Comparison of ENCODE assay signal across 10 cellular contexts in the genomic region with DNA sequence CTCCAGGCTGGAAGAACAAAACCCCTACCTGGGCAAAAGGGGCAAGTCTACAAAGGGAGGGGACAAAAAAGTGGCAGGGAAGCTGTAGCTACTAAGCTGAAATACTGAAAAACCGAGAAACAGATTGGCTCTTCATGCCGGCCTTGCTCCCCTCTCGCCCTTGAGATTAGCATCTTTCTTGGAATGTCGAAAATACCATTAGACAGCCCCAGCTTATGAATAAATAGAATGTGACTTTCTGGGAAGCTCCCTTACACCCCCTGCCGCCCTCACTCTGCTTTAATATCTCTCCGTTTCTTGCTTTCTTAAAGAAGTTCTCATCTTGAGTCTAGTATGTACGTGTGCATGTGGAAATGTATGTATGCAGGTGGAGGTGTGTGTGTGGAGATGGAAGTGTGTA. TPM values are rescaled to one million over a fixed set of nuclear protein-coding genes. Genes with fewer than 3 reads are reported as not detected.
A peak's percentile ranks its signal among the peaks of the same experiment; 100 is the strongest.
DNase-seq lines count a peak whose midpoint lies in the region; TF ChIP-seq lines count a peak whose summit lies in the region.
"Had no signal": no experiment of that assay in that cellular context is flagged by ENCODE, and none has a peak within 500 bp of the region (broad histone marks: within the 10 kb centered on the region; RNA-seq: fewer than 3 reads in every experiment).

No MANE protein-coding gene starts in this region.

- DNase-seq in A172 (ENCODE audit: low spot score) (peak; percentile 16), H9 (no peak), astrocyte of the spinal cord (ENCODE audit: low read depth, low spot score) (peak; percentile 40), chondrocyte (ENCODE audit: low spot score) (no peak), AG20443 (ENCODE audit: low spot score) (no peak), epidermal melanocyte (ENCODE audit: insufficient read length, low spot score) (no peak), GM13976 (ENCODE audit: low spot score) (no peak)
- DNase-seq: WERI-Rb-1 had no signal

- H4K8ac ChIP-seq in H9 (replicated peaks; ENCODE audit: insufficient read length, low read depth, low read length), result peak overlapping the region; percentile 40

- no peak overlapping the region for H2BK120ac ChIP-seq in H9 (ENCODE audit: low read depth, low read length, poor library complexity, severe bottlenecking)

- H3K23ac ChIP-seq in H9 (ENCODE audit: insufficient read length, low read depth, low read length), result no peak overlapping the region

- H3K9me3 Mint-ChIP-seq in H9 (no peaks in the 10 kb centered on the region), chondrocyte (ENCODE audit: low read depth) (no peaks in the 10 kb centered on the region)

- H3T11ph ChIP-seq in H9 (ENCODE audit: low read length), result no peak overlapping the region

- H4K5ac ChIP-seq in H9 (ENCODE audit: insufficient read length, low read depth, low read length), result no peak overlapping the region

- H2BK15ac ChIP-seq in H9 (ENCODE audit: low read depth, low read length), result no peak overlapping the region

- no peak overlapping the region for H3K4ac ChIP-seq in H9 (ENCODE audit: low read depth, low read length)

- no peak overlapping the region for H2AK5ac ChIP-seq in H9 (ENCODE audit: insufficient read length, low read length)

- H3K9me3 ChIP-seq in H9 (ENCODE audit: control insufficient read depth, low read depth, low read length) (no peaks in the 10 kb centered on the region), mesodermal cell (ENCODE audit: control insufficient read depth, low read length) (no peaks in the 10 kb centered on the region)

- peaks cover 4% of the 10 kb centered on the region; the same call in 1 of the 2 replicates for H3K27me3 Mint-ChIP-seq in H9 (ENCODE audit: low read depth)
- H3K27me3 Mint-ChIP-seq in chondrocyte (ENCODE audit: low read depth), result peaks cover 11% of the 10 kb centered on the region

- H2AFZ ChIP-seq in H9 (ENCODE audit: low read length), result no peak overlapping the region

- H3K4me1 ChIP-seq in H9 (ENCODE audit: insufficient read depth, low read length) (no peaks in the 10 kb centered on the region), mesodermal cell (ENCODE audit: control insufficient read depth, insufficient read depth, low read length, poor library complexity, severe bottlenecking) (peaks cover 29% of the 10 kb centered on the region)

- no peak overlapping the region for H3K27ac ChIP-seq in H9 (ENCODE audit: insufficient read length, low read depth, low read length)
- peak overlapping the region; percentile 98 for H3K27ac ChIP-seq in mesodermal cell (ENCODE audit: low read depth, low read length, severe bottlenecking)
- H3K27ac ChIP-seq: WERI-Rb-1 had no signal

- peaks cover 3% of the 10 kb centered on the region for H4K20me1 ChIP-seq in H9 (ENCODE audit: control insufficient read depth, insufficient read depth, insufficient read length)

- H3K27me3 ChIP-seq in H9 (ENCODE audit: insufficient read depth, low read length), result no peaks in the 10 kb centered on the region

- no peak overlapping the region for H3K14ac ChIP-seq in H9 (ENCODE audit: insufficient read depth, low read length)

- H2BK12ac ChIP-seq in H9 (ENCODE audit: insufficient read length, low read depth, low read length), result no peak overlapping the region

- H3K4me1 Mint-ChIP-seq in H9 (peaks cover 0 to 6% of the 10 kb centered on the region in 2 experiments; a peak in 1 of 4 replicates), chondrocyte (ENCODE audit: low read depth) (no peaks in the 10 kb centered on the region)

- H3K79me2 ChIP-seq in H9 (ENCODE audit: insufficient read depth, low read length), result no peaks in the 10 kb centered on the region

- in situ Hi-C loops in astrocyte of the spinal cord (cut with HindIII; ENCODE audit: low sequenced_read_pairs) (no loop called here), GM13976 (cut with MboI; ENCODE audit: low sequenced_read_pairs, unreplicated experiment) (no loop called here)

- H2BK20ac ChIP-seq in H9 (ENCODE audit: low read depth, low read length, poor library complexity, severe bottlenecking), result no peak overlapping the region

- H3K4me3 ChIP-seq in astrocyte of the spinal cord (ENCODE audit: low read depth, low read length), result no peak overlapping the region
- H3K4me3 ChIP-seq in mesodermal cell (ENCODE audit: extremely low read depth, insufficient read depth, low read length, poor library complexity, severe bottlenecking), result no peak overlapping the region

- no peak overlapping the region for H3K18ac ChIP-seq in H9 (ENCODE audit: insufficient read length, low read depth, low read length)

- H3K56ac ChIP-seq in H9 (ENCODE audit: insufficient read length, low read depth, low read length), result no peak overlapping the region

- H3K36me3 Mint-ChIP-seq in H9 (ENCODE audit: insufficient read depth in 1 of 3, low read depth in 3 of 3), result no peaks in the 10 kb centered on the region; a peak in 1 of 7 replicates
- H3K36me3 Mint-ChIP-seq in chondrocyte (ENCODE audit: low read depth), result no peaks in the 10 kb centered on the region

- no peak for TF ChIP-seq CTCF in H9 (conservative IDR thresholded peaks at IDR 0.05)
- no peak for TF ChIP-seq CTCF in astrocyte of the spinal cord (IDR thresholded peaks at IDR 0.05; ENCODE audit: low read depth, low read length)
- no peak for TF ChIP-seq CTCF in chondrocyte (IDR thresholded peaks at IDR 0.05)
- TF ChIP-seq CTCF in GM13976 (IDR thresholded peaks at IDR 0.05; ENCODE audit: borderline replicate concordance, control extremely low read depth, extremely low read depth, insufficient read depth, missing control alignments), result no peak

- H3K23me2 ChIP-seq in H9 (ENCODE audit: insufficient read length, low read depth, low read length, poor library complexity, severe bottlenecking), result no peaks in the 10 kb centered on the region

- WGBS in H9 (ENCODE audit: extremely low coverage, insufficient read length, low lambda C conversion rate), result no CpG with 5 or more reads among the region's 7 CpGs
- WGBS in mesodermal cell (ENCODE audit: insufficient coverage in 2 of 2), 2 experiments, result 90 to 91% methylated on average over 2 to 5 of the region's 7 CpGs

- no peaks in the 10 kb centered on the region for H3K36me3 ChIP-seq in mesodermal cell (ENCODE audit: control insufficient read depth, insufficient read depth, low read length)
- H3K36me3 ChIP-seq: WERI-Rb-1 had no signal

- no peak overlapping the region for H3K27ac Mint-ChIP-seq in H9
- H3K27ac Mint-ChIP-seq in chondrocyte (ENCODE audit: unreplicated experiment), result no peak overlapping the region

- H3K79me1 ChIP-seq in H9 (ENCODE audit: insufficient read depth, low read depth, low read length, poor library complexity, severe bottlenecking), result no peaks in the 10 kb centered on the region

- H3K4me2 ChIP-seq in H9 (ENCODE audit: insufficient read depth, insufficient read length, low read length), result no peak overlapping the region

- no peak overlapping the region for H2BK5ac ChIP-seq in H9 (ENCODE audit: insufficient read length, low read length)

- H4K91ac ChIP-seq in H9 (ENCODE audit: insufficient read length, low read depth, low read length), result no peak overlapping the region

- H3K9ac ChIP-seq in H9 (ENCODE audit: extremely low read depth, insufficient read length, low read length), result no peak overlapping the region

- H3K4me3 Mint-ChIP-seq in H9 (no peak overlapping the region), chondrocyte (ENCODE audit: unreplicated experiment) (no peak overlapping the region)

RNA-seq across cellular contexts. Expression of a gene that starts 14.1 kb away (rescaled TPM):
- total RNA-seq in A172 (2014; rRNA removed; shearing (Covaris generic)), result not detected in 2 replicates
- total RNA-seq in H9 (2021) (not detected in 2 replicates), chondrocyte (not detected in 3 replicates)
- 2.6 TPM for polyA plus RNA-seq in mesodermal cell (2013, experiment 1 of 2)
- polyA plus RNA-seq in mesodermal cell (2013, experiment 2 of 2), result 2.3 TPM
- total RNA-seq: kidney epithelial cell had no signal

RNA-seq across cellular contexts. Expression of a gene that starts 14.4 kb away (rescaled TPM):
- total RNA-seq in A172 (2014; rRNA removed; shearing (Covaris generic)), result 5.0 and 6.6 TPM in 2 replicates
- 2.1 and 2.4 TPM in 2 replicates for total RNA-seq in H9 (2021)
- polyA plus RNA-seq in mesodermal cell (2013, experiment 1 of 2), result 3.5 TPM
- polyA plus RNA-seq in mesodermal cell (2013, experiment 2 of 2), result 2.8 TPM
- 1.2 to 1.6 TPM (median 1.4 TPM) in 3 replicates for total RNA-seq in chondrocyte

RNA-seq across cellular contexts. Expression of a gene that starts 36.0 kb away (rescaled TPM):
- total RNA-seq in A172 (2014; rRNA removed; shearing (Covaris generic)), result 0.02 TPM in 1 of 2 replicates, not detected in the other
- total RNA-seq in H9 (2021) (7.1 and 8.9 TPM in 2 replicates), chondrocyte (0.13 to 0.25 TPM in 2 of 3 replicates, not detected in the other)
- polyA plus RNA-seq in mesodermal cell (2013, experiment 1 of 2), result 1.3 TPM
- polyA plus RNA-seq in mesodermal cell (2013, experiment 2 of 2), result 0.86 TPM

RNA-seq across cellular contexts. Expression of a gene that starts 57.8 kb away (rescaled TPM):
- 12.1 and 15.9 TPM in 2 replicates for total RNA-seq in A172 (2014; rRNA removed; shearing (Covaris generic))
- 12.9 TPM in 2 replicates for total RNA-seq in H9 (2021)
- 5.8 TPM for polyA plus RNA-seq in mesodermal cell (2013, experiment 1 of 2)
- polyA plus RNA-seq in mesodermal cell (2013, experiment 2 of 2), result 5.3 TPM
- 5.5 to 7.4 TPM (median 6.4 TPM) in 3 replicates for total RNA-seq in chondrocyte

Comparison
In these comparisons a context has a peak if more than half of its experiments do, and no peak if none do; other contexts are left out.
1. DNase-seq: peak in A172 (single experiment) and astrocyte of the spinal cord (single experiment); none in H9 (single experiment), chondrocyte (single experiment), AG20443 (single experiment), epidermal melanocyte (single experiment) and GM13976 (single experiment).